Comparison of ENCODE assay signal across 24 cellular contexts in genomic region chr4:100728861-100729260, GRCh38.
"Had no signal": no experiment of that assay in that cellular context is flagged by ENCODE, and none has a peak within 500 bp of the region (broad histone marks: within the 10 kb centered on the region; RNA-seq: fewer than 3 reads in every experiment).

No MANE protein-coding gene starts in this region.

- H3K4me2 ChIP-seq: KMS-11 had no signal

- DNase-seq: Kasumi-1, MV-4-11, NCI-H1092, NCI-H1105 treated with DMSO at 0.1 percent for 48 hours, NCI-H1417 treated with DMSO at 0.1 percent for 48 hours, NCI-H146, NCI-H1694 treated with DMSO at 0.1 percent for 48 hours, NCI-H1930, NCI-H2081, NCI-H2107, NCI-H2227 treated with DMSO at 0.1 percent for 48 hours, NCI-H446, NCI-H510A, NCI-H524 treated with DMSO at 0.1 percent for 48 hours, NCI-H69, NCI-H774, PC-3, SHP77, SW 1271 had no signal

- H3K4me3 ChIP-seq: K562 had no signal

- H3K9ac ChIP-seq: KMS-11 had no signal

- H3K27ac ChIP-seq: HL-60, KMS-11, RWPE1 had no signal

- ATAC-seq: K562, Panc1, PC-3 had no signal
